In the genomic region with DNA sequence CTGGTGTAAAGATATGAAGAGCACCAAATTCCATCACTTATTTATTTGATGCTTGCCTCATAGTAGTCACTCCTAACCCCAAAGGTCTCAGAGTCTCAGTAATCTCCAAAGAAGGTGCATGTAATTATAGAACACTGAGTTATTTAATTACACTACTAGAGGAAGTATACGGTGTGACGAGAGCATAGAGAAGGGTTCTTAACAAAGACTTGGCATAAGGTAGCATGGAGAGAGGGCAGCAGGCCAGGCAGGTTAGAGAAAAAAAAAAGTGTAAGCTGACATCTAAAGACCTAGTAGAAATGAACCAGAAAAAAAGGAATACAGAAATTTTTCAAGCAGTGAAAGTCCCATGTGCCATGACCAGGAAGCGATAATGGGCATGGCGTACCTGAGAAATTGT, we compare ENCODE assay signal across 14 cellular contexts.
DNase-seq lines count a peak whose midpoint lies in the region; ATAC-seq and TF ChIP-seq lines count a peak whose summit lies in the region.
"Had no signal": no experiment of that assay in that cellular context is flagged by ENCODE, and none has a peak within 500 bp of the region (broad histone marks: within the 10 kb centered on the region; RNA-seq: fewer than 3 reads in every experiment).

No MANE protein-coding gene starts in this region.

- H3K27me3 ChIP-seq in right cardiac atrium (ENCODE audit: control insufficient read depth, insufficient read depth) = no peaks in the 10 kb centered on the region
- H3K27me3 ChIP-seq in lung (ENCODE audit: control insufficient read depth, insufficient read depth) = no peaks in the 10 kb centered on the region
- no peaks in the 10 kb centered on the region for H3K27me3 ChIP-seq in upper lobe of right lung
- H3K27me3 ChIP-seq: BLaER1 had no signal

- intact Hi-C loops in Right ventricle myocardium inferior (cut with DNase I) (no loop called here), right cardiac atrium (cut with DNase I) (no loop called here), upper lobe of right lung (cut with DNase I) (no loop called here)

- TF ChIP-seq CTCF in lung (IDR thresholded peaks at IDR 0.05; ENCODE audit: control extremely low read depth, extremely low read depth) (no peak), upper lobe of right lung (IDR thresholded peaks at IDR 0.05) (no peak)

- H3K27ac ChIP-seq in right cardiac atrium (ENCODE audit: low read length) (no peak overlapping the region), lung (ENCODE audit: low read depth in 1 of 2, low read length in 1 of 2) (no peak overlapping the region), upper lobe of right lung (no peak overlapping the region), substantia nigra (ENCODE audit: low read depth, low read length, poor library complexity, severe bottlenecking) (no peak overlapping the region)
- H3K27ac ChIP-seq: BLaER1 had no signal

- WGBS in right cardiac atrium = 83% methylated on average over 4 of the region's 4 CpGs
- 73 to 89% methylated on average over 4 of the region's 4 CpGs for WGBS in lung, 2 donors

- H3K4me1 ChIP-seq in right cardiac atrium (ENCODE audit: control insufficient read depth, insufficient read depth, low read length) = peaks cover under 1% of the 10 kb centered on the region
- peaks cover 0 to 4% of the 10 kb centered on the region in 2 donors for H3K4me1 ChIP-seq in lung (ENCODE audit: control insufficient read depth in 2 of 2, insufficient read depth in 2 of 2, low read length in 2 of 2)
- no peaks in the 10 kb centered on the region for H3K4me1 ChIP-seq in upper lobe of right lung
- H3K4me1 ChIP-seq: BLaER1, Caco-2 had no signal

- H3K36me3 ChIP-seq in lung (ENCODE audit: control insufficient read depth in 2 of 2, insufficient read depth in 2 of 2, low read length in 2 of 2) (no peaks in the 10 kb centered on the region), upper lobe of right lung (no peaks in the 10 kb centered on the region)
- H3K36me3 ChIP-seq: BLaER1 had no signal

- DNase-seq in Right ventricle myocardium inferior (ENCODE audit: missing footprints) (no peak), right cardiac atrium (no peak), DMS79 treated with DMSO at 0.1 percent for 48 hours (lab: John Stamatoyannopoulos, UW) (peak; percentile 80), lung (ENCODE audit: low spot score) (peak; percentile 30), upper lobe of right lung (no peak), NOMO-1 treated with DMSO at 0.1 percent for 48 hours (lab: John Stamatoyannopoulos, UW; ENCODE audit: unreplicated experiment) (no peak), substantia nigra (lab: John Stamatoyannopoulos, UW) (no peak)
- DNase-seq: 8988T; AML-193; Caco-2; CD8-positive, alpha-beta memory T cell; HCEC 1CT; HFFc6 had no signal

- H3K9me3 ChIP-seq in right cardiac atrium (ENCODE audit: control insufficient read depth, low read length) (no peaks in the 10 kb centered on the region), lung (ENCODE audit: control insufficient read depth in 2 of 2, insufficient read depth in 1 of 2, low read length in 1 of 2) (no peaks in the 10 kb centered on the region), upper lobe of right lung (no peaks in the 10 kb centered on the region)
- H3K9me3 ChIP-seq: BLaER1, Caco-2 had no signal

- H3K4me3 ChIP-seq in right cardiac atrium (ENCODE audit: low read length) (no peak overlapping the region), lung (no peak overlapping the region), upper lobe of right lung (no peak overlapping the region)
- H3K4me3 ChIP-seq: BLaER1 had no signal

- ATAC-seq in Right ventricle myocardium inferior (peak; percentile 47), right cardiac atrium (no peak), lung (ENCODE audit: insufficient read depth, low FRiP score) (no peak), upper lobe of right lung (peak; percentile 87)

Comparison
In these comparisons a context has a peak if more than half of its experiments do, and no peak if none do; other contexts are left out.
1. ATAC-seq: peak in Right ventricle myocardium inferior (single experiment) and upper lobe of right lung (single experiment); none in right cardiac atrium (0 of 2) and lung (single experiment).
2. DNase-seq: peak in DMS79 treated with DMSO at 0.1 percent for 48 hours (single experiment) and lung (single experiment); none in Right ventricle myocardium inferior (single experiment), right cardiac atrium (0 of 3), upper lobe of right lung (single experiment), NOMO-1 treated with DMSO at 0.1 percent for 48 hours (single experiment) and substantia nigra (0 of 49).